In genomic region chr15:100866386-100867330, GRCh38 we compare ENCODE assay signal across 23 cellular contexts. TPM values are rescaled to one million over a fixed set of nuclear protein-coding genes. Genes with fewer than 3 reads are reported as not detected.
DNase-seq lines count a peak whose midpoint lies in the region; ATAC-seq and TF ChIP-seq lines count a peak whose summit lies in the region.
"Had no signal": no experiment of that assay in that cellular context is flagged by ENCODE, and none has a peak within 500 bp of the region (broad histone marks: within the 10 kb centered on the region; RNA-seq: fewer than 3 reads in every experiment).

No MANE protein-coding gene starts in this region.

- H3K9me3 Mint-ChIP-seq in MCF 10A (ENCODE audit: unreplicated experiment) (peaks cover 6% of the 10 kb centered on the region), mesothelial cell of epicardium (peaks cover 10% of the 10 kb centered on the region)
- H3K9me3 Mint-ChIP-seq: CD8-positive, alpha-beta T cell had no signal

- H2AFZ ChIP-seq in neuronal stem cell (ENCODE audit: low read length), result no peak overlapping the region

- no peak overlapping the region for H3K4me2 ChIP-seq in neuronal stem cell (ENCODE audit: insufficient read depth, low read length, poor library complexity, severe bottlenecking)
- H3K4me2 ChIP-seq: BLaER1 treated with 17β-estradiol and CSF1 and Interleukin-3, amounts not matched to agents 10 nM and 100 nM had no signal

- H2BK5ac ChIP-seq in neuronal stem cell (ENCODE audit: low read length), result no peak overlapping the region

- BruUV-seq in MCF 10A (replicated peaks; lab: Mats Ljungman, UMichigan), result no TSS peak

- intact Hi-C loops in breast epithelium (cut with DNase I; ENCODE audit: low total_unique reads) (loop anchor here (10.0 kb wide), 1 partner anchor 812 kb away; no protein-coding TSS in a partner anchor), MCF 10A (cut with micrococcal nuclease) (no loop called here)

- no peaks in the 10 kb centered on the region for H3K4me1 ChIP-seq in breast epithelium
- peaks cover 47% of the 10 kb centered on the region for H3K4me1 ChIP-seq in SJCRH30
- no peaks in the 10 kb centered on the region for H3K4me1 ChIP-seq in neuronal stem cell (ENCODE audit: control insufficient read depth in 2 of 2, insufficient read depth in 1 of 2, low read depth in 1 of 2, low read length in 2 of 2)
- H3K4me1 ChIP-seq: Peyer's patch had no signal

- no peak overlapping the region for H3K14ac ChIP-seq in neuronal stem cell (ENCODE audit: low read length)

- H3K27ac ChIP-seq in breast epithelium, result peak overlapping the region; percentile 66 to 79
- peak overlapping the region; percentile 16 for H3K27ac ChIP-seq in SJCRH30
- no peak overlapping the region for H3K27ac ChIP-seq in neuronal stem cell (replicated peaks; ENCODE audit: low read length)
- H3K27ac ChIP-seq: 22Rv1; BLaER1 treated with 17β-estradiol and CSF1 and Interleukin-3, amounts not matched to agents 10 nM and 100 nM; Peyer's patch had no signal

- H3K36me3 Mint-ChIP-seq in MCF 10A (ENCODE audit: insufficient read depth, unreplicated experiment) (no peaks in the 10 kb centered on the region), mesothelial cell of epicardium (no peaks in the 10 kb centered on the region)
- H3K36me3 Mint-ChIP-seq: CD8-positive, alpha-beta T cell had no signal

- H3K4me3 ChIP-seq in breast epithelium, result no peak overlapping the region
- H3K4me3 ChIP-seq in SJCRH30, result no peak overlapping the region
- no peak overlapping the region for H3K4me3 ChIP-seq in neuronal stem cell (ENCODE audit: low read length in 2 of 2)
- H3K4me3 ChIP-seq: BLaER1 treated with 17β-estradiol and CSF1 and Interleukin-3, amounts not matched to agents 10 nM and 100 nM; Peyer's patch had no signal

- H3K27me3 ChIP-seq in breast epithelium (no peaks in the 10 kb centered on the region), SJCRH30 (no peaks in the 10 kb centered on the region), neuronal stem cell (ENCODE audit: control insufficient read depth in 3 of 3, insufficient read depth in 3 of 3, low read depth in 1 of 3, low read length in 3 of 3) (no peaks in the 10 kb centered on the region)
- H3K27me3 ChIP-seq: BLaER1 treated with 17β-estradiol and CSF1 and Interleukin-3, amounts not matched to agents 10 nM and 100 nM; Peyer's patch had no signal

- no peak overlapping the region for H2BK15ac ChIP-seq in neuronal stem cell (ENCODE audit: low read length)

- no CpG with 5 or more reads among the region's 12 CpGs for WGBS in neuronal stem cell (ENCODE audit: extremely low coverage in 2 of 2, insufficient read length in 2 of 2, insufficient replicate concordance in 1 of 2), 2 donors

- TF ChIP-seq POLR2A in breast epithelium (IDR thresholded peaks at IDR 0.05), result no peak

- no peak overlapping the region for H3K23ac ChIP-seq in neuronal stem cell (ENCODE audit: low read depth, low read length, poor library complexity)

- H3K9ac ChIP-seq in neuronal stem cell (ENCODE audit: low read depth, low read length, poor library complexity), result no peak overlapping the region
- H3K9ac ChIP-seq: BLaER1 treated with 17β-estradiol and CSF1 and Interleukin-3, amounts not matched to agents 10 nM and 100 nM had no signal

- DNase-seq in breast epithelium (ENCODE audit: low spot score in 2 of 2), result no peak
- DNase-seq in MCF 10A (ENCODE audit: unreplicated experiment), result no peak
- DNase-seq in SJCRH30, result peak; percentile 67 to 81
- no peak for DNase-seq in neuronal stem cell (ENCODE audit: low spot score)
- no peak for DNase-seq in NCI-H82 treated with DMSO at 0.1 percent for 48 hours (lab: John Stamatoyannopoulos, UW; ENCODE audit: unreplicated experiment)
- no peak for DNase-seq in NCI-H1436 (lab: John Stamatoyannopoulos, UW)
- DNase-seq in mesothelial cell of epicardium (ENCODE audit: low spot score in 2 of 2, unreplicated experiment in 2 of 2), result no peak
- DNase-seq: Calu3; CD8-positive, alpha-beta T cell; DMS153; GOT3; NCI-H1092 treated with DMSO at 0.1 percent for 48 hours; NCI-H146; NCI-H2029; NCI-H345; NCI-H524; NCI-H774; Peyer's patch had no signal

- no peak overlapping the region for H4K91ac ChIP-seq in neuronal stem cell (ENCODE audit: low read depth, low read length, poor library complexity)

- no peak overlapping the region for H2BK12ac ChIP-seq in neuronal stem cell (ENCODE audit: low read length)

- H4K8ac ChIP-seq in neuronal stem cell (ENCODE audit: low read depth, low read length), result no peak overlapping the region

- peak overlapping the region; percentile 23 for H3K18ac ChIP-seq in neuronal stem cell (ENCODE audit: low read length)

- no peaks in the 10 kb centered on the region for H3K4me1 Mint-ChIP-seq in MCF 10A (ENCODE audit: insufficient read depth, unreplicated experiment)
- H3K4me1 Mint-ChIP-seq in mesothelial cell of epicardium, result peaks cover 15% of the 10 kb centered on the region

- no peak overlapping the region for H2AK5ac ChIP-seq in neuronal stem cell (ENCODE audit: low read depth, low read length)

- H3K36me3 ChIP-seq in breast epithelium, result no peaks in the 10 kb centered on the region
- H3K36me3 ChIP-seq in SJCRH30, result no peaks in the 10 kb centered on the region
- no peaks in the 10 kb centered on the region for H3K36me3 ChIP-seq in neuronal stem cell (replicated peaks in 1 of 2; ENCODE audit: control insufficient read depth in 2 of 2, insufficient read depth in 2 of 2, low read length in 2 of 2)
- H3K36me3 ChIP-seq: BLaER1 treated with 17β-estradiol and CSF1 and Interleukin-3, amounts not matched to agents 10 nM and 100 nM; Peyer's patch had no signal

- no peak overlapping the region for H3K4ac ChIP-seq in neuronal stem cell (ENCODE audit: low read length)

- CTCF ChIA-PET in MCF 10A (lab: Yijun Ruan, JAX), result interaction anchor here (0.5 to 2.6 kb wide), 3 partner anchors 141 to 240 kb away, joined by 3 to 7 read pairs (median 3); no protein-coding TSS in a partner anchor

- no peak overlapping the region for H3K4me3 Mint-ChIP-seq in MCF 10A (ENCODE audit: unreplicated experiment)
- no peak overlapping the region for H3K4me3 Mint-ChIP-seq in mesothelial cell of epicardium
- H3K4me3 Mint-ChIP-seq: CD8-positive, alpha-beta T cell had no signal

- no peaks in the 10 kb centered on the region for H3K9me3 ChIP-seq in breast epithelium
- H3K9me3 ChIP-seq in SJCRH30 (replicated peaks), result no peaks in the 10 kb centered on the region
- H3K9me3 ChIP-seq in neuronal stem cell (replicated peaks in 1 of 2; ENCODE audit: control insufficient read depth in 2 of 2, insufficient read depth in 1 of 2, low read depth in 1 of 2, low read length in 2 of 2), result peaks cover 0 to 2% of the 10 kb centered on the region in 2 donors

- POLR2A ChIA-PET in MCF 10A (lab: Yijun Ruan, JAX), result interaction anchor here (0.6 to 0.7 kb wide), 2 partner anchors 201 to 232 kb away, joined by 3 read pairs; no protein-coding TSS in a partner anchor

- H3K27me3 Mint-ChIP-seq in MCF 10A (ENCODE audit: insufficient read depth, unreplicated experiment) (no peaks in the 10 kb centered on the region), mesothelial cell of epicardium (ENCODE audit: low read depth) (peaks cover 3% of the 10 kb centered on the region)

- TF ChIP-seq CTCF in breast epithelium (IDR thresholded peaks at IDR 0.05) (no peak), MCF 10A (IDR thresholded peaks at IDR 0.05; ENCODE audit: unreplicated experiment) (no peak), mesothelial cell of epicardium (IDR thresholded peaks at IDR 0.05; ENCODE audit: unreplicated experiment) (no peak)

- H3K27ac Mint-ChIP-seq in MCF 10A (ENCODE audit: low read depth, unreplicated experiment) (no peak overlapping the region), mesothelial cell of epicardium (no peak overlapping the region)
- H3K27ac Mint-ChIP-seq: CD8-positive, alpha-beta T cell had no signal

- H3K79me1 ChIP-seq in neuronal stem cell (ENCODE audit: low read depth, low read length), result no peaks in the 10 kb centered on the region

- no peak for ATAC-seq in activated CD4-positive, CD25-positive, alpha-beta regulatory T cell treated with anti-CD3 and anti-CD28 coated beads, Interleukin-2, amount 50 U/mL, for 24 hours
- ATAC-seq: CD8-positive, alpha-beta T cell; Right ventricle myocardium inferior had no signal

- no peak overlapping the region for H2BK120ac ChIP-seq in neuronal stem cell (ENCODE audit: low read depth, low read length)

RNA-seq across cellular contexts. Expression of gene ALDH1A3, which starts 13.0 kb away (rescaled TPM):
- total RNA-seq in breast epithelium (100 to 1,000 TPM in 1 of 3 donors, 10 to 100 TPM in 2; 24.2 to 207 (median 44.9) TPM), MCF 10A (2022) (3.4 and 4.3 TPM in 2 replicates), mesothelial cell of epicardium (not detected in 3 replicates)
- total RNA-seq in SJCRH30 (2014; rRNA removed; shearing (Covaris generic)), result 148 and 154 TPM in 2 replicates
- polyA plus RNA-seq in neuronal stem cell (2013, experiment 1 of 2), result 0.52 TPM
- polyA plus RNA-seq in neuronal stem cell (2013, experiment 2 of 2), result 0.64 TPM
- total RNA-seq: CD8-positive, alpha-beta T cell; G401 had no signal

RNA-seq across cellular contexts. Expression of gene LRRK1, which starts 52.5 kb away (rescaled TPM):
- total RNA-seq in breast epithelium (10 to 100 TPM; 10.1 to 18.7 (median 14.4) TPM), MCF 10A (2022) (15.4 and 18.0 TPM in 2 replicates), mesothelial cell of epicardium (1.4 to 2.3 TPM (median 2.0 TPM) in 3 replicates)
- 5.5 and 5.8 TPM in 2 replicates for total RNA-seq in SJCRH30 (2014; rRNA removed; shearing (Covaris generic))
- polyA plus RNA-seq in neuronal stem cell (2013, experiment 1 of 2), result 0.13 TPM
- 0.08 TPM for polyA plus RNA-seq in neuronal stem cell (2013, experiment 2 of 2)
- total RNA-seq: G401 had no signal

Comparison
In these comparisons a context has a peak if more than half of its experiments do, and no peak if none do; other contexts are left out.
1. DNase-seq: peak in SJCRH30 (2 of 2); none in breast epithelium (0 of 2), MCF 10A (single experiment), neuronal stem cell (single experiment), NCI-H82 treated with DMSO at 0.1 percent for 48 hours (single experiment), NCI-H1436 (single experiment) and mesothelial cell of epicardium (0 of 2).